In the genomic region with DNA sequence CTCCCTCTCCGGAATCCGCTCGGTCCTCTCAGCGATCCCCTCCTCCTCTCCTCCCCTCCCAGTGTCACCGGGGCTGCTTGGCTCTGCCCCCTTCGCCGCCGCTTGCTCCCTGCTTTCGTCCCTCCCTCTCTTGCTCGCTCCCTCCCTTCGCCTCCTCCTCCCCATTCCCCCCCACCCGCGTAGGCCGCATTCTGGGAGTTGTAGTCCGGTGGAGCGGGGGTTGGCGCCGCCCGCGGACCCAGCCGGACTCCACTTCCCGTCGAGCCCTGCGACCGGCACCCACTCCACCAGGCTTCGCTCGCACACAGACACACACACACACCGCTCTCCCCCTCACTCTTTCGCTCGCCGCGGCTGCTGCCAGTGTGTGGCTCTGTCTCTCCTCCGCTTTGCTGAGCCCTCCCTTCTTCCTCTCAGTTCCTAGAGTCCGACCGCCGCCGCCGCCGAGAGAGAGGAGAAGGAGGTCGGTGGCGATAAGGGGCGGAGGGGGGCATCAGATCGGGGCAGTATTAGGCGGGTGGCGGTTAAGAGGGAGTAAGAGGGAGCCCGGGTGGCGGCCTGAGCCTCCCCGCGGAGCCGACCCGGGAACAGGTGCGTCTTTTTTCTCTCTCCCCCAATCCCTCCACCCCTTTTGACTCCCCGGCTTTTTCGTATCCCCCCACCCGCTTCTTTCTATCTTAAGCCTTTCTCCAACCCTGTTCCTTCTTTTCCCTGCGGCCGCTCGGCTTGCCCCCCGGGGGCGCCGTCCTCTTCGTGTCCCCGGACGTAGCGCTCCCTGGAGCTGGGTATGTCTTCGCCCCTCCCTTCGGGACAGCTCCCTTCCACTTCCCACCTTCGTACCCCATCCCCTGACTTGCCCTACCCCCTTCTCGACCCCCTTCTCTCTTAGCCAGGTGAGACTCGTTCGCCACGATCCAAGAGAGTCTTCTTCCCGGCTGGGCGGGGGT, we compare ENCODE assay signal across 8 cellular contexts. TPM values are rescaled to one million over a fixed set of nuclear protein-coding genes. Genes with fewer than 3 reads are reported as not detected.
A peak's percentile ranks its signal among the peaks of the same experiment; 100 is the strongest.
DNase-seq lines count a peak whose midpoint lies in the region; ATAC-seq, FAIRE-seq and TF ChIP-seq lines count a peak whose summit lies in the region.

A gene with protein sequence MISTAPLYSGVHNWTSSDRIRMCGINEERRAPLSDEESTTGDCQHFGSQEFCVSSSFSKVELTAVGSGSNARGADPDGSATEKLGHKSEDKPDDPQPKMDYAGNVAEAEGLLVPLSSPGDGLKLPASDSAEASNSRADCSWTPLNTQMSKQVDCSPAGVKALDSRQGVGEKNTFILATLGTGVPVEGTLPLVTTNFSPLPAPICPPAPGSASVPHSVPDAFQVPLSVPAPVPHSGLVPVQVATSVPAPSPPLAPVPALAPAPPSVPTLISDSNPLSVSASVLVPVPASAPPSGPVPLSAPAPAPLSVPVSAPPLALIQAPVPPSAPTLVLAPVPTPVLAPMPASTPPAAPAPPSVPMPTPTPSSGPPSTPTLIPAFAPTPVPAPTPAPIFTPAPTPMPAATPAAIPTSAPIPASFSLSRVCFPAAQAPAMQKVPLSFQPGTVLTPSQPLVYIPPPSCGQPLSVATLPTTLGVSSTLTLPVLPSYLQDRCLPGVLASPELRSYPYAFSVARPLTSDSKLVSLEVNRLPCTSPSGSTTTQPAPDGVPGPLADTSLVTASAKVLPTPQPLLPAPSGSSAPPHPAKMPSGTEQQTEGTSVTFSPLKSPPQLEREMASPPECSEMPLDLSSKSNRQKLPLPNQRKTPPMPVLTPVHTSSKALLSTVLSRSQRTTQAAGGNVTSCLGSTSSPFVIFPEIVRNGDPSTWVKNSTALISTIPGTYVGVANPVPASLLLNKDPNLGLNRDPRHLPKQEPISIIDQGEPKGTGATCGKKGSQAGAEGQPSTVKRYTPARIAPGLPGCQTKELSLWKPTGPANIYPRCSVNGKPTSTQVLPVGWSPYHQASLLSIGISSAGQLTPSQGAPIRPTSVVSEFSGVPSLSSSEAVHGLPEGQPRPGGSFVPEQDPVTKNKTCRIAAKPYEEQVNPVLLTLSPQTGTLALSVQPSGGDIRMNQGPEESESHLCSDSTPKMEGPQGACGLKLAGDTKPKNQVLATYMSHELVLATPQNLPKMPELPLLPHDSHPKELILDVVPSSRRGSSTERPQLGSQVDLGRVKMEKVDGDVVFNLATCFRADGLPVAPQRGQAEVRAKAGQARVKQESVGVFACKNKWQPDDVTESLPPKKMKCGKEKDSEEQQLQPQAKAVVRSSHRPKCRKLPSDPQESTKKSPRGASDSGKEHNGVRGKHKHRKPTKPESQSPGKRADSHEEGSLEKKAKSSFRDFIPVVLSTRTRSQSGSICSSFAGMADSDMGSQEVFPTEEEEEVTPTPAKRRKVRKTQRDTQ (N-terminal part only) (plus strand): TSS at position 336 of the 947 bp plus-strand sequence. CDS start 22,597 bp downstream, outside the sequence.

- H3K27ac ChIP-seq in adrenal gland (peak within 1 kb of the TSS in 3 of 5 donors; percentile 32 to 44 (median 38)), prostate gland (peak within 1 kb of the TSS; percentile 53 to 56)

- intact Hi-C loops in adrenal gland (cut with DNase I): loop anchor here in 1 of 2 donors (5.0 kb wide), 1 partner anchor 40 kb away; no protein-coding TSS in a partner anchor
- intact Hi-C loops in left cardiac atrium (cut with DNase I): loop anchor here in 1 of 2 donors (5.0 kb wide), 1 partner anchor 50 kb away; no protein-coding TSS in a partner anchor
- intact Hi-C loops in prostate gland (cut with DNase I): loop anchor here (5.0 to 10.0 kb wide), 2 partner anchors 50 to 72 kb away; no protein-coding TSS in a partner anchor

- WGBS in adrenal gland, 4 donors: 0 to 40% (median 20%) methylated on average over 31 to 69 of the region's 74 CpGs
- under 1% methylated on average over 58 of the region's 74 CpGs for WGBS in prostate gland

- peak within 1 kb of the TSS in 3 of 4 donors; percentile 8 to 25 (median 13) for H3K4me3 ChIP-seq in adrenal gland
- H3K4me3 ChIP-seq in prostate gland: no peak within 1 kb of the TSS

- peak; percentile 73 for DNase-seq in NCI-H1436 treated with DMSO at 0.1 percent for 48 hours (lab: John Stamatoyannopoulos, UW)
- DNase-seq in SW480 (ENCODE audit: low spot score): peak; percentile 94
- peak; percentile 89 to 96 (median 93) for DNase-seq in adrenal gland
- DNase-seq in left cardiac atrium: peak; percentile 90
- peak; percentile 88 for DNase-seq in prostate gland (ENCODE audit: low spot score)
- peak; percentile 85 for DNase-seq in urothelium cell line (ENCODE audit: low spot score)

- H3K27me3 ChIP-seq in adrenal gland (no peaks in the 10 kb centered on the region), prostate gland (replicated peaks; ENCODE audit: insufficient read depth) (no peaks in the 10 kb centered on the region)

- H3K36me3 ChIP-seq in adrenal gland (replicated peaks in 1 of 2) (no peaks in the 10 kb centered on the region), prostate gland (no peaks in the 10 kb centered on the region)

- TF ChIP-seq POLR2A in adrenal gland (IDR thresholded peaks at IDR 0.05): peak; percentile 80 to 89
- peak; percentile 70 for TF ChIP-seq POLR2A in prostate gland (IDR thresholded peaks at IDR 0.05)

- ATAC-seq in GM18498 (IDR thresholded peaks at IDR 0.05; ENCODE audit: unreplicated experiment) (peak; percentile 92), HG02870 (IDR thresholded peaks at IDR 0.05; ENCODE audit: unreplicated experiment) (peak; percentile 93), left cardiac atrium (peak; percentile 89 to 94)

- H3K9me3 ChIP-seq in adrenal gland (replicated peaks in 1 of 3) (no peaks in the 10 kb centered on the region), prostate gland (no peaks in the 10 kb centered on the region)

- TF ChIP-seq CTCF in adrenal gland (IDR thresholded peaks at IDR 0.05) (no peak), prostate gland (IDR thresholded peaks at IDR 0.05) (no peak)

- FAIRE-seq in urothelium cell line (lab: Jason Lieb, UNC): no peak

- H3K4me1 ChIP-seq in adrenal gland (replicated peaks in 1 of 2): no peaks in the 10 kb centered on the region
- H3K4me1 ChIP-seq in prostate gland (replicated peaks): no peaks in the 10 kb centered on the region

RNA-seq across cellular contexts. Expression of the gene that starts here (rescaled TPM):
- total RNA-seq in adrenal gland: 10 to 100 TPM in 4 of 8 donors, 1 to 10 TPM in 4; 4.2 to 18.5 (median 10.2) TPM
- polyA plus RNA-seq in adrenal gland: 1 to 10 TPM; 2.8 to 8.4 (median 5.5) TPM
- 10 to 100 TPM in 1 of 2 donors, 1 to 10 TPM in 1; 7.5 to 11.3 TPM for total RNA-seq in left cardiac atrium
- 10 to 100 TPM in 1 of 2 donors, 1 to 10 TPM in 1; 4.4 to 25.2 TPM for total RNA-seq in prostate gland

Comparison
In these comparisons a context has a peak if more than half of its experiments do, and no peak if none do; other contexts are left out.
1. H3K4me3 ChIP-seq: peak in adrenal gland (3 of 4); none in prostate gland (0 of 2).
2. Peak in every context shown above with its lines, with median percentiles within 50 percentile points of each other: ATAC-seq and DNase-seq.